Comparison of ENCODE assay signal across 1 cellular context in the genomic region with DNA sequence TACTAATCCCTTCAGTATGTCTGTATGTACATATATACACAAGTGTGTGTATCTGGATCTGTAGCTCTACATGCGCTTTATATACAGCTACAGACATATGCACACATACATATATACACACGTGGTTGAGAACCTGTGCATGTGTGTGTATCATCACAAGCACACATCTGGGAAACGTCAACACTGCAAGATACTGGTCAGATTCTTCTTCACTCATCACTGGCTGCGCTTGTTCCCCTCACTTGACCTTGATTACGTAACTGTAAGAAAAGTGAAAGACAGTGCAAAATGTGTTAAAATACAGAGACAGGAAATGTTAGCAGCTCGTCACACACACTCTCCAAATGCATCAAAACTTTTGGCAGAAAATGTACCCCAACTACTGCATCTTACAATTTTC.
TF ChIP-seq lines count a peak whose summit lies in the region.

No MANE protein-coding gene starts in this region.

TF ChIP-seq in HepG2, 621 proteins besides CTCF, POLR2A, EP300 and RAD21 (continued from another document):
- TF ChIP-seq TMF1 (CRISPR knock-in tag; IDR thresholded peaks at IDR 0.05; ENCODE audit: low read depth) = no peak
TF ChIP-seq in HepG2: peak in this region for 2.
